ENCODE assay signal across 8 cellular contexts in genomic region chr1:110106013-110106941, GRCh38. TPM values are rescaled to one million over a fixed set of nuclear protein-coding genes. Genes with fewer than 3 reads are reported as not detected.
DNase-seq lines count a peak whose midpoint lies in the region; ATAC-seq and TF ChIP-seq lines count a peak whose summit lies in the region.

No MANE protein-coding gene starts in this region.

- TF ChIP-seq POLR2A in upper lobe of left lung (IDR thresholded peaks at IDR 0.05): no peak

- no peak overlapping the region for H3K27ac ChIP-seq in upper lobe of left lung

- no peak for TF ChIP-seq EP300 in upper lobe of left lung (IDR thresholded peaks at IDR 0.05)

- H3K4me1 ChIP-seq in upper lobe of left lung: no peaks in the 10 kb centered on the region

- H3K4me3 ChIP-seq in upper lobe of left lung: no peak overlapping the region

- DNase-seq in NCI-H1436 (lab: John Stamatoyannopoulos, UW): peak; percentile 63
- DNase-seq in NCI-H1436 treated with DMSO at 0.1 percent for 48 hours (lab: John Stamatoyannopoulos, UW): no peak
- DNase-seq in HuH-7 (ENCODE audit: low spot score): peak; percentile 88
- DNase-seq in activated T-helper 1 cell treated with Interleukin-2 at 50 U/mL for 16 hours (ENCODE audit: low read depth): peak; percentile 23
- peak; percentile 69 for DNase-seq in fibroblast of the conjunctiva (ENCODE audit: low read depth)
- DNase-seq in non-pigmented ciliary epithelial cell (ENCODE audit: low read depth): peak; percentile 23
- peak in 1 of 2 donors; percentile 65 for DNase-seq in upper lobe of left lung

- peak; percentile 78 to 89 (median 84) for TF ChIP-seq CTCF in upper lobe of left lung (IDR thresholded peaks at IDR 0.05)

- H3K36me3 ChIP-seq in upper lobe of left lung: no peaks in the 10 kb centered on the region

- 20% methylated on average over 8 of the region's 8 CpGs; no CpG with 5 or more reads in 1 of the 2 donors for WGBS in upper lobe of left lung, 2 donors

- no peaks in the 10 kb centered on the region for H3K27me3 ChIP-seq in upper lobe of left lung

- ATAC-seq in upper lobe of left lung (ENCODE audit: low FRiP score in 2 of 2): peak; percentile 66 to 88

- no peaks in the 10 kb centered on the region for H3K9me3 ChIP-seq in upper lobe of left lung

TF ChIP-seq in PFSK-1, 5 proteins besides CTCF, POLR2A, EP300 and RAD21:
- TF ChIP-seq SIN3A (IDR thresholded peaks at IDR 0.05; ENCODE audit: borderline replicate concordance, insufficient read depth, low read length) (no peak), FOXP2 (optimal IDR thresholded peaks at IDR 0.05; ENCODE audit: borderline replicate concordance, extremely low read depth, extremely low read length, insufficient read depth) (peak; percentile 59)

RNA-seq across cellular contexts. Expression of gene UBL4B, which starts 6.0 kb away (rescaled TPM):
- 6.5 TPM for polyA plus RNA-seq in PFSK-1 (2012; ENCODE audit: insufficient read length, low read depth)
- not detected for total RNA-seq in upper lobe of left lung

RNA-seq across cellular contexts. Expression of gene ALX3, which starts 35.8 kb away (rescaled TPM):
- not detected for polyA plus RNA-seq in PFSK-1 (2012; ENCODE audit: insufficient read length, low read depth)
- under 1 TPM in 1 of 6 donors, not detected in 5; 0.24 TPM for total RNA-seq in upper lobe of left lung

RNA-seq across cellular contexts. Expression of gene SLC6A17, which starts 44.0 kb away (rescaled TPM):
- polyA plus RNA-seq in PFSK-1 (2012; ENCODE audit: insufficient read length, low read depth): not detected
- total RNA-seq in upper lobe of left lung: under 1 TPM in 1 of 6 donors, not detected in 5; 0.07 TPM
